In the genomic region with DNA sequence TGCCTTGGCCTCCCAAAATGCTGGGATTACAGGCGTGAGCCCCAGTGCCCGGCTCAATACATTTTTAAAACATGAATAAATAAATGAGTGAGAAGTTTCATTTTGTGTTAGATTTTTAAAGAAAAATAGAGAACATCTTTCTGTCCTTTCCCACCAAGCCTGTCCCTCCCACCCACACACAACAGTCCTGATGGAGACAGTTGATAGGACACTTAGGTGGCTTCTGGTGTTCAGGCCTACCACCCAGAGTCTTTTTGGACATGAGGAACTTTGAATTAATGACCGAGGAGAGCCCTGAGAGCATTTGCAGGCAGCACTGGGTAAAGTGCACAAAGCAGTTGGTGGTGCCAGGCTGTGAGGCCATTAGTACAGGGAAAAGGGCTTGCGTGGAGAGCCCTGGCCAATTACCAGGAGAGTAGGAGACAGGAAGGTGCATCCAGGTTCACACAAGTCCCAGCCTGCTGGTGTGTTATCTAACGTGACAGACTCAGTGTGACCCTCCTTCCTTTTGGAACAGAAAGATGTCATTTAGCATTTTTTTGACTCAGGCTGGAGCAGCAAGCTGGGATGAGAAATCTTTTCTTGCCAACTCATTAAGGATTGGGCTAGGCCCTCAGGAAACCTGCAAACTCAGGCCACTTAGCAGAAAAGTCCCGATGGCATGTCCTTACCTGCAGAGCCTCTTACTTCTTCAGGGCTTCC, we compare ENCODE assay signal across 20 cellular contexts.
DNase-seq lines count a peak whose midpoint lies in the region; ATAC-seq and TF ChIP-seq lines count a peak whose summit lies in the region.
"Had no signal": no experiment of that assay in that cellular context is flagged by ENCODE, and none has a peak within 500 bp of the region (broad histone marks: within the 10 kb centered on the region; RNA-seq: fewer than 3 reads in every experiment).

No MANE protein-coding gene starts in this region.

- no peak for DNase-seq in CD8-positive, alpha-beta memory T cell
- DNase-seq in OCI-M1 (lab: John Stamatoyannopoulos, UW) (peak; percentile 44), cerebellar cortex (ENCODE audit: low spot score) (peak; percentile 84), foreskin keratinocyte (peak; percentile 64 to 75), SHP77 (lab: John Stamatoyannopoulos, UW) (no peak)
- DNase-seq in stimulated activated effector memory CD8-positive, alpha-beta T cell treated with anti-CD3 and anti-CD28 coated beads, Interleukin-12 subunit alpha, Interleukin-12 subunit beta, amount 100 ng/mL, for 72 hours (ENCODE audit: low spot score in 2 of 2): no peak
- DNase-seq: HCEC 1CT; NCI-H1092 treated with DMSO at 0.1 percent for 48 hours; NCI-H1436 treated with DMSO at 0.1 percent for 48 hours; NCI-H187 treated with DMSO at 0.1 percent for 48 hours; NCI-H2171 treated with DMSO at 0.1 percent for 48 hours; NCI-H345; NCI-H510A treated with DMSO at 0.1 percent for 48 hours; NK-92 treated with Interleukin-12 subunit alpha and Interleukin-12 subunit beta, amount 100 ng/mL, for 24 hours; PC-9; SHP77 treated with DMSO at 0.1 percent for 48 hours had no signal

- no peaks in the 10 kb centered on the region for H3K36me3 Mint-ChIP-seq in CD8-positive, alpha-beta memory T cell
- H3K36me3 Mint-ChIP-seq in stimulated activated effector memory CD8-positive, alpha-beta T cell treated with anti-CD3 and anti-CD28 coated beads, Interleukin-12 subunit alpha, Interleukin-12 subunit beta, amount 100 ng/mL, for 72 hours: no peaks in the 10 kb centered on the region

- peak; percentile 75 for ATAC-seq in foreskin keratinocyte
- ATAC-seq in GM21786 (IDR thresholded peaks at IDR 0.05; ENCODE audit: unreplicated experiment): no peak
- no peak for ATAC-seq in GM21576 (IDR thresholded peaks at IDR 0.05; ENCODE audit: unreplicated experiment)
- no peak for ATAC-seq in stimulated activated effector memory CD8-positive, alpha-beta T cell treated with anti-CD3 and anti-CD28 coated beads, Interleukin-12 subunit alpha, Interleukin-12 subunit beta, amount 100 ng/mL, for 72 hours

- H3K4me3 Mint-ChIP-seq in CD8-positive, alpha-beta memory T cell: no peak overlapping the region
- H3K4me3 Mint-ChIP-seq in stimulated activated effector memory CD8-positive, alpha-beta T cell treated with anti-CD3 and anti-CD28 coated beads, Interleukin-12 subunit alpha, Interleukin-12 subunit beta, amount 100 ng/mL, for 72 hours: no peak overlapping the region
- H3K4me3 Mint-ChIP-seq: IgD-negative memory B cell had no signal

- no peaks in the 10 kb centered on the region for H3K36me3 ChIP-seq in CD8-positive, alpha-beta memory T cell (ENCODE audit: insufficient read depth, low read length)

- H3K27ac ChIP-seq in CD8-positive, alpha-beta memory T cell (ENCODE audit: low read depth, low read length): peak overlapping the region; percentile 64
- H3K27ac ChIP-seq in foreskin keratinocyte: no peak overlapping the region
- H3K27ac ChIP-seq: HL-60, PC-9 had no signal

- no peaks in the 10 kb centered on the region for H3K4me1 Mint-ChIP-seq in CD8-positive, alpha-beta memory T cell
- no peaks in the 10 kb centered on the region for H3K4me1 Mint-ChIP-seq in stimulated activated effector memory CD8-positive, alpha-beta T cell treated with anti-CD3 and anti-CD28 coated beads, Interleukin-12 subunit alpha, Interleukin-12 subunit beta, amount 100 ng/mL, for 72 hours
- H3K4me1 Mint-ChIP-seq: IgD-negative memory B cell had no signal

- no peaks in the 10 kb centered on the region for H3K9me3 Mint-ChIP-seq in CD8-positive, alpha-beta memory T cell
- no peaks in the 10 kb centered on the region for H3K9me3 Mint-ChIP-seq in stimulated activated effector memory CD8-positive, alpha-beta T cell treated with anti-CD3 and anti-CD28 coated beads, Interleukin-12 subunit alpha, Interleukin-12 subunit beta, amount 100 ng/mL, for 72 hours

- TF ChIP-seq CTCF in foreskin keratinocyte (conservative IDR thresholded peaks at IDR 0.05): no peak

- H3K9me3 ChIP-seq in CD8-positive, alpha-beta memory T cell (ENCODE audit: low read length): no peaks in the 10 kb centered on the region

- no peak overlapping the region for H3K27ac Mint-ChIP-seq in CD8-positive, alpha-beta memory T cell
- no peak overlapping the region for H3K27ac Mint-ChIP-seq in stimulated activated effector memory CD8-positive, alpha-beta T cell treated with anti-CD3 and anti-CD28 coated beads, Interleukin-12 subunit alpha, Interleukin-12 subunit beta, amount 100 ng/mL, for 72 hours
- H3K27ac Mint-ChIP-seq: IgD-negative memory B cell had no signal

- no peak overlapping the region for H3K4me3 ChIP-seq in CD8-positive, alpha-beta memory T cell (ENCODE audit: low read length)
- H3K4me3 ChIP-seq: PC-9 had no signal

- H3K27me3 ChIP-seq in CD8-positive, alpha-beta memory T cell (ENCODE audit: insufficient read depth, low read length, poor library complexity, severe bottlenecking): no peaks in the 10 kb centered on the region
- H3K27me3 ChIP-seq in foreskin keratinocyte: no peaks in the 10 kb centered on the region

- H3K27me3 Mint-ChIP-seq in CD8-positive, alpha-beta memory T cell: peaks cover 2 to 3% of the 10 kb centered on the region in 2 donors

- H3K4me1 ChIP-seq in CD8-positive, alpha-beta memory T cell (ENCODE audit: insufficient read depth, low read length): no peaks in the 10 kb centered on the region
- H3K4me1 ChIP-seq in foreskin keratinocyte: peaks cover 3% of the 10 kb centered on the region

- POLR2A ChIA-PET in CD8-positive, alpha-beta memory T cell (lab: Charles Lee): no interaction called here

- CTCF ChIA-PET in CD8-positive, alpha-beta memory T cell (lab: Charles Lee): no interaction called here

Comparison
In these comparisons a context has a peak if more than half of its experiments do, and no peak if none do; other contexts are left out.
1. DNase-seq: peak in OCI-M1 (single experiment), cerebellar cortex (single experiment) and foreskin keratinocyte (2 of 2); none in CD8-positive, alpha-beta memory T cell (0 of 5), SHP77 (0 of 2) and stimulated activated effector memory CD8-positive, alpha-beta T cell treated with anti-CD3 and anti-CD28 coated beads, Interleukin-12 subunit alpha, Interleukin-12 subunit beta, amount 100 ng/mL, for 72 hours (0 of 2).